Comparison of ENCODE assay signal across 8 cellular contexts in genomic region chr7:835491-836401, GRCh38. TPM values are rescaled to one million over a fixed set of nuclear protein-coding genes. Genes with fewer than 3 reads are reported as not detected.
DNase-seq lines count a peak whose midpoint lies in the region; ATAC-seq and TF ChIP-seq lines count a peak whose summit lies in the region.

No MANE protein-coding gene starts in this region.

- H3K4me3 ChIP-seq in A673 (ENCODE audit: low read depth, low read length, poor library complexity, severe bottlenecking) (no peak overlapping the region), breast epithelium (no peak overlapping the region), mucosa of rectum (ENCODE audit: low read length in 2 of 2) (no peak overlapping the region)

- in situ Hi-C loops in KBM-7 (cut with MboI; ENCODE audit: low pct_unique_long_range_greater_than_20kb, low sequenced_read_pairs) = no loop called here

- no peak for TF ChIP-seq CTCF in A673 (conservative IDR thresholded peaks at IDR 0.05; ENCODE audit: low read depth, low read length)
- no peak for TF ChIP-seq CTCF in breast epithelium (IDR thresholded peaks at IDR 0.05)

- no peak for TF ChIP-seq POLR2A in breast epithelium (IDR thresholded peaks at IDR 0.05)

- H3K27ac ChIP-seq in A673 (ENCODE audit: low read depth, low read length, poor library complexity, severe bottlenecking) (peak overlapping the region; percentile 19), breast epithelium (peak overlapping the region; percentile 48 to 52), mucosa of rectum (ENCODE audit: low read depth in 2 of 2, low read length in 2 of 2) (peak overlapping the region; percentile 40 to 49)

- intact Hi-C loops in A673 (cut with micrococcal nuclease; ENCODE audit: unreplicated experiment) (no loop called here), breast epithelium (cut with DNase I; ENCODE audit: low total_unique reads) (no loop called here)

- no peak overlapping the region for H3K9ac ChIP-seq in mucosa of rectum (ENCODE audit: low read depth in 1 of 2, low read length in 2 of 2)

- CTCF ChIA-PET in A673 (lab: Charles Lee) = interaction anchor here (1.0 kb wide), 1 partner anchor 19 kb away, joined by 3 read pairs; no protein-coding TSS in a partner anchor

- no peak for ATAC-seq in GM19023 (IDR thresholded peaks at IDR 0.05; ENCODE audit: unreplicated experiment)

- H3K36me3 ChIP-seq in A673 (ENCODE audit: insufficient read depth, low read length, poor library complexity, severe bottlenecking) = peaks cover 19% of the 10 kb centered on the region
- H3K36me3 ChIP-seq in breast epithelium = no peaks in the 10 kb centered on the region
- H3K36me3 ChIP-seq in mucosa of rectum (ENCODE audit: control insufficient read depth in 2 of 2, insufficient read depth in 2 of 2, low read length in 2 of 2) = peaks cover 16 to 30% of the 10 kb centered on the region in 2 donors

- H3K9me3 ChIP-seq in A673 (ENCODE audit: low read depth, low read length, poor library complexity, severe bottlenecking) (no peaks in the 10 kb centered on the region), breast epithelium (no peaks in the 10 kb centered on the region), mucosa of rectum (ENCODE audit: control insufficient read depth in 2 of 2, low read length in 2 of 2) (no peaks in the 10 kb centered on the region)

- H3K27me3 ChIP-seq in A673 (replicated peaks; ENCODE audit: insufficient read depth, low read depth, low read length, poor library complexity) (no peaks in the 10 kb centered on the region), breast epithelium (no peaks in the 10 kb centered on the region), mucosa of rectum (ENCODE audit: control insufficient read depth in 2 of 2, insufficient read depth in 2 of 2, low read length in 2 of 2) (no peaks in the 10 kb centered on the region)

- H3K4me1 ChIP-seq in A673 (ENCODE audit: insufficient read depth, low read length, poor library complexity, severe bottlenecking) = peaks cover 26% of the 10 kb centered on the region
- H3K4me1 ChIP-seq in breast epithelium = peaks cover 2 to 13% of the 10 kb centered on the region in 2 donors
- peaks cover 24 to 31% of the 10 kb centered on the region in 2 donors for H3K4me1 ChIP-seq in mucosa of rectum (ENCODE audit: control insufficient read depth in 2 of 2, insufficient read depth in 2 of 2, low read length in 2 of 2)

- POLR2A ChIA-PET in A673 (lab: Charles Lee; ENCODE audit: low non-redundant PET) = no interaction called here

- DNase-seq in A673 (ENCODE audit: low spot score) = no peak
- DNase-seq in KBM-7 = peak; percentile 85
- DNase-seq in breast epithelium (ENCODE audit: low spot score in 2 of 2) = no peak
- DNase-seq in DMS53 (lab: John Stamatoyannopoulos, UW) = no peak
- no peak for DNase-seq in NCI-H2107 (lab: John Stamatoyannopoulos, UW)
- DNase-seq in H4 (ENCODE audit: low spot score) = no peak

- BruUV-seq in A673 (replicated peaks; lab: Mats Ljungman, UMichigan) = no TSS peak

RNA-seq across cellular contexts. Expression of gene SUN1, which starts 3.5 kb away (rescaled TPM):
- total RNA-seq in A673 (2021) (189 and 203 TPM in 2 replicates), breast epithelium (100 to 1,000 TPM; 153 to 189 (median 160) TPM)
- total RNA-seq in H4 (2014; rRNA removed; shearing (Covaris generic)) = 157 and 180 TPM in 2 replicates

RNA-seq across cellular contexts. Expression of gene GET4, which starts 40.6 kb away (rescaled TPM):
- 49.7 and 51.9 TPM in 2 replicates for total RNA-seq in A673 (2021)
- total RNA-seq in breast epithelium = 10 to 100 TPM; 23.7 to 33.4 (median 29.5) TPM
- 42.0 and 50.6 TPM in 2 replicates for total RNA-seq in H4 (2014; rRNA removed; shearing (Covaris generic))
